23 cellular contexts compared by ENCODE assay signal in genomic region chrY:15689994-15690393, GRCh38.
DNase-seq lines count a peak whose midpoint lies in the region; ATAC-seq, FAIRE-seq and TF ChIP-seq lines count a peak whose summit lies in the region.
"Had no signal": no experiment of that assay in that cellular context is flagged by ENCODE, and none has a peak within 500 bp of the region (broad histone marks: within the 10 kb centered on the region; RNA-seq: fewer than 3 reads in every experiment).

No MANE protein-coding gene starts in this region.

- no peak for TF ChIP-seq CTCF in bronchial epithelial cell (IDR thresholded peaks at IDR 0.05; ENCODE audit: insufficient read depth, low read length, severe bottlenecking)
- TF ChIP-seq CTCF in foreskin keratinocyte (conservative IDR thresholded peaks at IDR 0.05), result no peak
- no peak for TF ChIP-seq CTCF in breast epithelium (IDR thresholded peaks at IDR 0.05)

- no peak overlapping the region for H3K27ac ChIP-seq in foreskin keratinocyte
- no peak overlapping the region for H3K27ac ChIP-seq in breast epithelium
- H3K27ac ChIP-seq: BLaER1, C4-2B, GM23248 had no signal

- H3K9me3 Mint-ChIP-seq in natural killer cell treated with Interleukin-12 subunit alpha and Interleukin-12 subunit beta and Interleukin-15 and Interleukin-18, amount 100 ng/mL, for 72 hours, result no peaks in the 10 kb centered on the region
- H3K9me3 Mint-ChIP-seq in stimulated activated naive B cell treated with anti-CD40 and anti-IgM and Interleukin-4, amounts not matched to agents 10 μg/mL and 1 μg/mL and 100 μg/mL, for 72 hours, result peaks cover 0 to 1% of the 10 kb centered on the region in 2 donors
- H3K9me3 Mint-ChIP-seq: CD8-positive, alpha-beta T cell had no signal

- H3K27me3 ChIP-seq in bronchial epithelial cell (ENCODE audit: control insufficient read depth, insufficient read depth, low read length) (no peaks in the 10 kb centered on the region), foreskin keratinocyte (no peaks in the 10 kb centered on the region), breast epithelium (no peaks in the 10 kb centered on the region)
- H3K27me3 ChIP-seq: BLaER1 had no signal

- no peak overlapping the region for H3K27ac Mint-ChIP-seq in natural killer cell treated with Interleukin-12 subunit alpha and Interleukin-12 subunit beta and Interleukin-15 and Interleukin-18, amount 100 ng/mL, for 72 hours
- H3K27ac Mint-ChIP-seq in stimulated activated naive B cell treated with anti-CD40 and anti-IgM and Interleukin-4, amounts not matched to agents 10 μg/mL and 1 μg/mL and 100 μg/mL, for 72 hours, result no peak overlapping the region
- H3K27ac Mint-ChIP-seq: B cell; CD4-positive, CD25-positive, alpha-beta regulatory T cell; CD8-positive, alpha-beta T cell had no signal

- no peak for TF ChIP-seq POLR2A in breast epithelium (IDR thresholded peaks at IDR 0.05)

- DNase-seq in RCC 7860 (ENCODE audit: low spot score) (peak; percentile 43), bronchial epithelial cell (ENCODE audit: low read depth) (peak; percentile 69), foreskin keratinocyte (no peak), breast epithelium (ENCODE audit: low spot score in 2 of 2) (no peak), HT-29 (ENCODE audit: low spot score) (no peak)
- no peak for DNase-seq in natural killer cell treated with Interleukin-12 subunit alpha and Interleukin-12 subunit beta and Interleukin-15 and Interleukin-18, amount 100 ng/mL, for 72 hours (ENCODE audit: low spot score)
- no peak for DNase-seq in stimulated activated naive B cell treated with anti-CD40 and anti-IgM and Interleukin-4, amounts not matched to agents 10 μg/mL and 1 μg/mL and 100 μg/mL, for 72 hours
- DNase-seq: Caco-2; CD4-positive, CD25-positive, alpha-beta regulatory T cell; CD8-positive, alpha-beta T cell; DMS 273 treated with DMSO at 0.1 percent for 48 hours; DMS53; DMS79 treated with DMSO at 0.1 percent for 48 hours; GM23248; H7; HCEC 1CT had no signal

- no peaks in the 10 kb centered on the region for H3K9me3 ChIP-seq in breast epithelium
- H3K9me3 ChIP-seq: BLaER1, Caco-2 had no signal

- no peaks in the 10 kb centered on the region for H3K36me3 ChIP-seq in bronchial epithelial cell (ENCODE audit: control insufficient read depth, insufficient read depth, low read length)
- no peaks in the 10 kb centered on the region for H3K36me3 ChIP-seq in breast epithelium
- H3K36me3 ChIP-seq: BLaER1 had no signal

- peaks cover 8% of the 10 kb centered on the region for H3K4me1 ChIP-seq in foreskin keratinocyte
- no peaks in the 10 kb centered on the region for H3K4me1 ChIP-seq in breast epithelium
- H3K4me1 ChIP-seq: BLaER1, Caco-2 had no signal

- H3K4me3 Mint-ChIP-seq in natural killer cell treated with Interleukin-12 subunit alpha and Interleukin-12 subunit beta and Interleukin-15 and Interleukin-18, amount 100 ng/mL, for 72 hours, result no peak overlapping the region
- no peak overlapping the region for H3K4me3 Mint-ChIP-seq in stimulated activated naive B cell treated with anti-CD40 and anti-IgM and Interleukin-4, amounts not matched to agents 10 μg/mL and 1 μg/mL and 100 μg/mL, for 72 hours
- H3K4me3 Mint-ChIP-seq: B cell; CD4-positive, CD25-positive, alpha-beta regulatory T cell; CD8-positive, alpha-beta T cell had no signal

- intact Hi-C loops in breast epithelium (cut with DNase I; ENCODE audit: low total_unique reads), result no loop called here

- FAIRE-seq in RCC 7860 (lab: Jason Lieb, UNC), result peak; percentile 91
- FAIRE-seq in bronchial epithelial cell (lab: Jason Lieb, UNC), result no peak
- FAIRE-seq: A204.1, D721Med, GM12892, H1 had no signal

- H3K27me3 Mint-ChIP-seq in natural killer cell treated with Interleukin-12 subunit alpha and Interleukin-12 subunit beta and Interleukin-15 and Interleukin-18, amount 100 ng/mL, for 72 hours, result no peaks in the 10 kb centered on the region
- no peaks in the 10 kb centered on the region for H3K27me3 Mint-ChIP-seq in stimulated activated naive B cell treated with anti-CD40 and anti-IgM and Interleukin-4, amounts not matched to agents 10 μg/mL and 1 μg/mL and 100 μg/mL, for 72 hours
- H3K27me3 Mint-ChIP-seq: B cell; CD4-positive, CD25-positive, alpha-beta regulatory T cell had no signal

- H3K4me3 ChIP-seq in bronchial epithelial cell (ENCODE audit: low read depth, low read length), result no peak overlapping the region
- no peak overlapping the region for H3K4me3 ChIP-seq in breast epithelium
- H3K4me3 ChIP-seq: BLaER1, GM23248 had no signal

- ATAC-seq in foreskin keratinocyte, result peak; percentile 35
- no peak for ATAC-seq in natural killer cell treated with Interleukin-12 subunit alpha and Interleukin-12 subunit beta and Interleukin-15 and Interleukin-18, amount 100 ng/mL, for 72 hours
- ATAC-seq in stimulated activated naive B cell treated with anti-CD40 and anti-IgM and Interleukin-4, amounts not matched to agents 10 μg/mL and 1 μg/mL and 100 μg/mL, for 72 hours (replicated peaks), result no peak
- ATAC-seq: CD8-positive, alpha-beta T cell had no signal

- no peaks in the 10 kb centered on the region for H3K36me3 Mint-ChIP-seq in natural killer cell treated with Interleukin-12 subunit alpha and Interleukin-12 subunit beta and Interleukin-15 and Interleukin-18, amount 100 ng/mL, for 72 hours
- no peaks in the 10 kb centered on the region for H3K36me3 Mint-ChIP-seq in stimulated activated naive B cell treated with anti-CD40 and anti-IgM and Interleukin-4, amounts not matched to agents 10 μg/mL and 1 μg/mL and 100 μg/mL, for 72 hours
- H3K36me3 Mint-ChIP-seq: CD4-positive, CD25-positive, alpha-beta regulatory T cell; CD8-positive, alpha-beta T cell had no signal

- H3K4me1 Mint-ChIP-seq in natural killer cell treated with Interleukin-12 subunit alpha and Interleukin-12 subunit beta and Interleukin-15 and Interleukin-18, amount 100 ng/mL, for 72 hours (ENCODE audit: low read depth in 2 of 2), result no peaks in the 10 kb centered on the region
- no peaks in the 10 kb centered on the region for H3K4me1 Mint-ChIP-seq in stimulated activated naive B cell treated with anti-CD40 and anti-IgM and Interleukin-4, amounts not matched to agents 10 μg/mL and 1 μg/mL and 100 μg/mL, for 72 hours
- H3K4me1 Mint-ChIP-seq: B cell; CD4-positive, CD25-positive, alpha-beta regulatory T cell had no signal

Comparison
In these comparisons a context has a peak if more than half of its experiments do, and no peak if none do; other contexts are left out.
1. DNase-seq: peak in RCC 7860 (single experiment) and bronchial epithelial cell (single experiment); none in foreskin keratinocyte (0 of 2), natural killer cell treated with Interleukin-12 subunit alpha and Interleukin-12 subunit beta and Interleukin-15 and Interleukin-18, amount 100 ng/mL, for 72 hours (single experiment), breast epithelium (0 of 2), stimulated activated naive B cell treated with anti-CD40 and anti-IgM and Interleukin-4, amounts not matched to agents 10 μg/mL and 1 μg/mL and 100 μg/mL, for 72 hours (single experiment) and HT-29 (single experiment).